30 cellular contexts compared by ENCODE assay signal in the genomic region with DNA sequence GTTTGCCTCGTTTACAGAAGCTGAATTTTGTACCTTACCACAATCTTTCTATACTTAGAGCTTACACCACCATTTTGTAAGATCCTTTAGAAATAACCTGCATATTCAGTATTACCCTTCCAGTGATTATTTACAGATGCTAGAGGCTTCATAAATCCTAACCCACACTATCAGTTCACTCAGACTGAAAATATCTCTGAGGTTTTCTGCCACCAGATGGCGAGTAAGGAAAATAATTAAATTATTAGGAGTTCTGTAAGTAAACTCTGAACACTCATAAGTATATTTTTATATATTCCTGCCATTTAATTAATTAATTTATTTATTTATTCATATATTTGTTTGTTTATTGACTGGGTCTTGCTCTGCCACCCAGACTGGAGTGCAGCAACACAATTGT.
DNase-seq lines count a peak whose midpoint lies in the region; ATAC-seq, FAIRE-seq and TF ChIP-seq lines count a peak whose summit lies in the region.
"Had no signal": no experiment of that assay in that cellular context is flagged by ENCODE, and none has a peak within 500 bp of the region (broad histone marks: within the 10 kb centered on the region; RNA-seq: fewer than 3 reads in every experiment).

No MANE protein-coding gene starts in this region.

- no peak for ATAC-seq in A549
- ATAC-seq in GM21423 (IDR thresholded peaks at IDR 0.05; ENCODE audit: unreplicated experiment), result no peak
- ATAC-seq: activated naive CD8-positive, alpha-beta T cell treated with anti-CD3 and anti-CD28 coated beads, Interleukin-2, amount 50 U/mL, for 24 hours; heart left ventricle; psoas muscle had no signal

- TF ChIP-seq POLR2A in A549 (IDR thresholded peaks at IDR 0.05; ENCODE audit: low read length), result no peak

- no peak overlapping the region for H3K4me3 Mint-ChIP-seq in astrocyte (ENCODE audit: unreplicated experiment)
- H3K4me3 Mint-ChIP-seq: activated naive CD8-positive, alpha-beta T cell treated with anti-CD3 and anti-CD28 coated beads, Interleukin-2, amount 50 U/mL, for 24 hours; B cell; nephron progenitor cell; stimulated activated naive CD8-positive, alpha-beta T cell treated with anti-CD3 and anti-CD28 coated beads, Interleukin-15, Interleukin-2, amounts not matched to agents 100 ng/mL and 50 ng/mL, for 24 hours; T-helper 1 cell treated with Interleukin-12 subunit alpha and Interleukin-12 subunit beta and Interleukin-4 antibody, amounts not matched to agents 30 μg/mL and 1 μg/mL, for 36 hours had no signal

- intact Hi-C loops in posterior cingulate gyrus (cut with DNase I), result no loop called here

- H3K9me3 Mint-ChIP-seq in astrocyte (ENCODE audit: unreplicated experiment), result no peaks in the 10 kb centered on the region
- H3K9me3 Mint-ChIP-seq: nephron progenitor cell; stimulated activated naive CD8-positive, alpha-beta T cell treated with anti-CD3 and anti-CD28 coated beads, Interleukin-15, Interleukin-2, amounts not matched to agents 100 ng/mL and 50 ng/mL, for 24 hours; T-helper 1 cell treated with Interleukin-12 subunit alpha and Interleukin-12 subunit beta and Interleukin-4 antibody, amounts not matched to agents 30 μg/mL and 1 μg/mL, for 36 hours had no signal

- no peak for TF ChIP-seq EP300 in A549 (IDR thresholded peaks at IDR 0.05)

- no peaks in the 10 kb centered on the region for H3K27me3 ChIP-seq in OCI-LY3 (ENCODE audit: low read depth, low read length)
- no peaks in the 10 kb centered on the region for H3K27me3 ChIP-seq in astrocyte (ENCODE audit: insufficient read depth, low read length)
- H3K27me3 ChIP-seq: breast epithelium, heart left ventricle, tibial nerve had no signal

- POLR2A ChIA-PET in A549 (lab: Yijun Ruan, JAX), result no interaction called here

- H3K9ac ChIP-seq in OCI-LY3 (ENCODE audit: low read length) (no peak overlapping the region), astrocyte (ENCODE audit: low read length) (no peak overlapping the region)

- TF ChIP-seq RAD21 in A549 (conservative IDR thresholded peaks at IDR 0.05 in 1 of 2, IDR thresholded peaks at IDR 0.05 in 1 of 2), result peak; percentile 17; a peak in 1 of 5 replicates

- no peaks in the 10 kb centered on the region for H3K4me1 ChIP-seq in A549
- no peaks in the 10 kb centered on the region for H3K4me1 ChIP-seq in OCI-LY3 (ENCODE audit: low read length)
- H3K4me1 ChIP-seq in astrocyte (ENCODE audit: insufficient read depth, low read length), result no peaks in the 10 kb centered on the region
- H3K4me1 ChIP-seq: breast epithelium, heart left ventricle, left ventricle myocardium inferior, psoas muscle, tibial nerve had no signal

- 43% methylated on average over 2 of the region's 2 CpGs for WGBS in A549 (ENCODE audit: missing lambda C conversion rate)

- no peak overlapping the region for H3K27ac Mint-ChIP-seq in astrocyte (ENCODE audit: unreplicated experiment)
- H3K27ac Mint-ChIP-seq: activated naive CD8-positive, alpha-beta T cell treated with anti-CD3 and anti-CD28 coated beads, Interleukin-2, amount 50 U/mL, for 24 hours; B cell; nephron progenitor cell; stimulated activated naive CD8-positive, alpha-beta T cell treated with anti-CD3 and anti-CD28 coated beads, Interleukin-15, Interleukin-2, amounts not matched to agents 100 ng/mL and 50 ng/mL, for 24 hours; T-helper 1 cell treated with Interleukin-12 subunit alpha and Interleukin-12 subunit beta and Interleukin-4 antibody, amounts not matched to agents 30 μg/mL and 1 μg/mL, for 36 hours had no signal

- H3K4me3 ChIP-seq in A549 (no peak overlapping the region), OCI-LY3 (ENCODE audit: low read length) (no peak overlapping the region), astrocyte (ENCODE audit: insufficient read depth, low read depth, low read length) (no peak overlapping the region)
- H3K4me3 ChIP-seq: breast epithelium, heart left ventricle, left ventricle myocardium inferior, psoas muscle, smooth muscle cell, tibial nerve had no signal

- H3K4me2 ChIP-seq in A549 (no peak overlapping the region), OCI-LY3 (ENCODE audit: low read length) (no peak overlapping the region), astrocyte (ENCODE audit: low read length) (no peak overlapping the region)
- H3K4me2 ChIP-seq: smooth muscle cell had no signal

- no peaks in the 10 kb centered on the region for H3K27me3 Mint-ChIP-seq in astrocyte (ENCODE audit: low read depth, unreplicated experiment)
- H3K27me3 Mint-ChIP-seq: activated naive CD8-positive, alpha-beta T cell treated with anti-CD3 and anti-CD28 coated beads, Interleukin-2, amount 50 U/mL, for 24 hours; B cell; stimulated activated naive CD8-positive, alpha-beta T cell treated with anti-CD3 and anti-CD28 coated beads, Interleukin-15, Interleukin-2, amounts not matched to agents 100 ng/mL and 50 ng/mL, for 24 hours had no signal

- no peaks in the 10 kb centered on the region for H3K36me3 Mint-ChIP-seq in astrocyte (ENCODE audit: low read depth, unreplicated experiment)

- no peaks in the 10 kb centered on the region for H3K79me2 ChIP-seq in OCI-LY3 (ENCODE audit: low read length)
- H3K79me2 ChIP-seq in astrocyte (ENCODE audit: insufficient read depth, low read length), result no peaks in the 10 kb centered on the region

- FAIRE-seq in A549 (lab: Jason Lieb, UNC), result no peak
- no peak for FAIRE-seq in astrocyte (lab: Jason Lieb, UNC)
- FAIRE-seq: endothelial cell of umbilical vein, G401.6 had no signal

- TF ChIP-seq CTCF in A549 (IDR thresholded peaks at IDR 0.05) (0 out of 3 replicates have a peak, but pooled peaks have one; percentile 16), OCI-LY3 (IDR thresholded peaks at IDR 0.05; ENCODE audit: low read depth, low read length) (peak; percentile 23), astrocyte (IDR thresholded peaks at IDR 0.05; ENCODE audit: insufficient read depth, low read depth, low read length) (no peak)

- no peak overlapping the region for H3K27ac ChIP-seq in A549
- H3K27ac ChIP-seq in OCI-LY3 (ENCODE audit: low read length), result no peak overlapping the region
- no peak overlapping the region for H3K27ac ChIP-seq in astrocyte (ENCODE audit: low read depth, low read length)
- H3K27ac ChIP-seq: breast epithelium, heart left ventricle, left ventricle myocardium inferior, psoas muscle, tibial nerve had no signal

- H3K4me1 Mint-ChIP-seq in astrocyte (ENCODE audit: low read depth, unreplicated experiment), result no peaks in the 10 kb centered on the region
- H3K4me1 Mint-ChIP-seq: activated naive CD8-positive, alpha-beta T cell treated with anti-CD3 and anti-CD28 coated beads, Interleukin-2, amount 50 U/mL, for 24 hours; B cell; nephron progenitor cell had no signal

- H4K20me1 ChIP-seq in OCI-LY3 (ENCODE audit: insufficient read depth, low read length) (no peaks in the 10 kb centered on the region), astrocyte (ENCODE audit: insufficient read depth, low read length) (no peaks in the 10 kb centered on the region)

- H3K36me3 ChIP-seq in OCI-LY3 (replicated peaks; ENCODE audit: low read depth, low read length) (no peaks in the 10 kb centered on the region), astrocyte (ENCODE audit: insufficient read depth, low read length) (no peaks in the 10 kb centered on the region)
- H3K36me3 ChIP-seq: breast epithelium, heart left ventricle, left ventricle myocardium inferior, tibial nerve had no signal

- CTCF ChIA-PET in A549 (lab: Yijun Ruan, JAX), result interaction anchor here (0.8 kb wide), 2 partner anchors 535 to 1973 kb away, joined by 3 read pairs; no protein-coding TSS in a partner anchor

- H3K9me3 ChIP-seq in A549 (no peaks in the 10 kb centered on the region), OCI-LY3 (ENCODE audit: insufficient read depth, low read length) (no peaks in the 10 kb centered on the region), astrocyte (ENCODE audit: insufficient read depth, low read depth, low read length) (no peaks in the 10 kb centered on the region)
- H3K9me3 ChIP-seq: breast epithelium, psoas muscle, tibial nerve had no signal

- peak in 1 of 2 experiments; percentile 7 for DNase-seq in A549 (ENCODE audit: low read depth in 1 of 2, low spot score in 1 of 2)
- peak; percentile 4 for DNase-seq in EL
- DNase-seq in astrocyte (ENCODE audit: low read depth), result no peak
- no peak for DNase-seq in NCI-H510A treated with DMSO at 0.1 percent for 48 hours (lab: John Stamatoyannopoulos, UW)
- no peak for DNase-seq in posterior cingulate gyrus
- DNase-seq: activated CD4-positive, alpha-beta T cell treated with anti-CD3 and anti-CD28 coated beads, Interleukin-2, amount 50 U/mL, for 4 hours; activated CD8-positive, alpha-beta memory T cell treated with anti-CD3 and anti-CD28 coated beads, Interleukin-2, amount 50 U/mL, for 48 hours; activated effector memory CD4-positive, alpha-beta T cell treated with Interleukin-2 at 50 U/mL for 16 hours; activated naive CD8-positive, alpha-beta T cell treated with anti-CD3 and anti-CD28 coated beads, Interleukin-2, amount 50 U/mL, for 24 hours; COR-L47; dermis blood vessel endothelial cell; heart left ventricle; KBM-7; left ventricle myocardium inferior; NCI-H187 treated with DMSO at 0.1 percent for 48 hours; NCI-H446 treated with DMSO at 0.1 percent for 48 hours; nephron progenitor cell; psoas muscle; SHP77 treated with DMSO at 0.1 percent for 48 hours; stimulated activated CD4-positive, alpha-beta T cell treated with anti-CD3 and anti-CD28 coated beads, Interleukin-2, amount 100 ng/mL, for 48 hours had no signal

- H2AFZ ChIP-seq in OCI-LY3 (ENCODE audit: low read depth, low read length) (no peak overlapping the region), astrocyte (ENCODE audit: low read depth, low read length) (peak overlapping the region; percentile 10)

TF ChIP-seq in A549, 52 proteins besides CTCF, POLR2A, EP300 and RAD21:
- TF ChIP-seq NPAS2 (CRISPR knock-in tag; IDR thresholded peaks at IDR 0.05; ENCODE audit: borderline replicate concordance) (no peak), HOXA7 (CRISPR knock-in tag; IDR thresholded peaks at IDR 0.05) (no peak), ZFP36 (IDR thresholded peaks at IDR 0.05; ENCODE audit: borderline replicate concordance, partially characterized antibody) (no peak), HDAC2 (IDR thresholded peaks at IDR 0.05) (no peak), RCOR1 (IDR thresholded peaks at IDR 0.05; ENCODE audit: low read depth, low read length) (no peak), SMC3 (IDR thresholded peaks at IDR 0.05) (peak; percentile 35; the same call in 1 of the 3 replicates)
- TF ChIP-seq, protein P1, sequence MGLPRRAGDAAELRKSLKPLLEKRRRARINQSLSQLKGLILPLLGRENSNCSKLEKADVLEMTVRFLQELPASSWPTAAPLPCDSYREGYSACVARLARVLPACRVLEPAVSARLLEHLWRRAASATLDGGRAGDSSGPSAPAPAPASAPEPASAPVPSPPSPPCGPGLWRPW (IDR thresholded peaks at IDR 0.05), result no peak
